In genomic region chr3:140370686-140371085, GRCh38 we compare ENCODE assay signal across 22 cellular contexts.
"Had no signal": no experiment of that assay in that cellular context is flagged by ENCODE, and none has a peak within 500 bp of the region (broad histone marks: within the 10 kb centered on the region; RNA-seq: fewer than 3 reads in every experiment).

No MANE protein-coding gene starts in this region.

- H3K9me3 Mint-ChIP-seq: activated T-helper 1 cell treated with anti-CD3 and anti-CD28 coated beads, Interleukin-12 subunit alpha, Interleukin-12 subunit beta, Interleukin-2, Interleukin-4 antibody, amounts not matched to agents 30 ng/mL and 10 ng/mL and 1 ng/mL, durations not matched to agents 14 hours and 24 hours and 36 hours; mesothelial cell of epicardium; natural killer cell treated with Interleukin-12 subunit alpha and Interleukin-12 subunit beta and Interleukin-15 and Interleukin-18, amount 100 ng/mL, for 72 hours; T-helper 2 cell treated with Interferon-gamma antibody and Interleukin-4, amounts not matched to agents 5 μg/mL and 100 μg/mL, for 36 hours had no signal

- H3K4me3 Mint-ChIP-seq: activated CD8-positive, alpha-beta T cell treated with anti-CD3 and anti-CD28 coated beads, Interleukin-2, amount 10 ng/mL, durations not matched to agents 7 days and 5 days; activated T-helper 1 cell treated with anti-CD3 and anti-CD28 coated beads, Interleukin-12 subunit alpha, Interleukin-12 subunit beta, Interleukin-2, Interleukin-4 antibody, amounts not matched to agents 30 ng/mL and 10 ng/mL and 1 ng/mL, durations not matched to agents 14 hours and 24 hours and 36 hours; mesothelial cell of epicardium; natural killer cell treated with Interleukin-12 subunit alpha and Interleukin-12 subunit beta and Interleukin-15 and Interleukin-18, amount 100 ng/mL, for 72 hours; T-helper 2 cell treated with Interferon-gamma antibody and Interleukin-4, amounts not matched to agents 5 μg/mL and 100 μg/mL, for 36 hours had no signal

- H3K27ac ChIP-seq: body of pancreas, ovary, psoas muscle, right atrium auricular region, spleen, upper lobe of left lung had no signal

- H3K4me3 ChIP-seq: body of pancreas, lung, ovary, psoas muscle, right atrium auricular region, spleen, upper lobe of left lung had no signal

- ATAC-seq: activated CD8-positive, alpha-beta T cell treated with anti-CD3 and anti-CD28 coated beads, Interleukin-2, amount 10 ng/mL, durations not matched to agents 7 days and 5 days; body of pancreas; left lobe of liver; natural killer cell treated with Interleukin-12 subunit alpha and Interleukin-12 subunit beta and Interleukin-15 and Interleukin-18, amount 100 ng/mL, for 72 hours; psoas muscle had no signal

- H3K4me1 ChIP-seq: body of pancreas, psoas muscle, right atrium auricular region, spleen, upper lobe of left lung had no signal

- H3K27ac Mint-ChIP-seq: activated CD8-positive, alpha-beta T cell treated with anti-CD3 and anti-CD28 coated beads, Interleukin-2, amount 10 ng/mL, durations not matched to agents 7 days and 5 days; activated T-helper 1 cell treated with anti-CD3 and anti-CD28 coated beads, Interleukin-12 subunit alpha, Interleukin-12 subunit beta, Interleukin-2, Interleukin-4 antibody, amounts not matched to agents 30 ng/mL and 10 ng/mL and 1 ng/mL, durations not matched to agents 14 hours and 24 hours and 36 hours; mesothelial cell of epicardium; natural killer cell treated with Interleukin-12 subunit alpha and Interleukin-12 subunit beta and Interleukin-15 and Interleukin-18, amount 100 ng/mL, for 72 hours; T-helper 2 cell treated with Interferon-gamma antibody and Interleukin-4, amounts not matched to agents 5 μg/mL and 100 μg/mL, for 36 hours had no signal

- DNase-seq: activated CD4-positive, alpha-beta T cell treated with anti-CD3 and anti-CD28 coated beads for 1 hour; activated CD4-positive, alpha-beta T cell treated with anti-CD3 and anti-CD28 coated beads, Interleukin-2, amount 50 U/mL, for 1 hour; activated CD8-positive, alpha-beta T cell treated with anti-CD3 and anti-CD28 coated beads, Interleukin-2, amount 10 ng/mL, durations not matched to agents 7 days and 5 days; activated gamma-delta T cell; activated naive CD4-positive, alpha-beta T cell treated with anti-CD3 and anti-CD28 coated beads, Interleukin-2, amount 50 U/mL, for 16 hours; anterior cingulate cortex; body of pancreas; foreskin fibroblast; kidney; ovary; psoas muscle; spleen; stimulated activated CD4-positive, alpha-beta T cell treated with anti-CD3 and anti-CD28 coated beads, Interleukin-4, amount 100 ng/mL, for 24 hours; stimulated activated naive CD8-positive, alpha-beta T cell treated with anti-CD3 and anti-CD28 coated beads, Interleukin-15, Interleukin-2, amounts not matched to agents 100 U/mL and 50 U/mL, for 24 hours; upper lobe of left lung had no signal

- H3K36me3 ChIP-seq: ovary, right atrium auricular region, spleen, upper lobe of left lung had no signal

- H3K27me3 ChIP-seq: body of pancreas, ovary, right atrium auricular region, spleen, upper lobe of left lung had no signal

- H3K36me3 Mint-ChIP-seq: mesothelial cell of epicardium; natural killer cell treated with Interleukin-12 subunit alpha and Interleukin-12 subunit beta and Interleukin-15 and Interleukin-18, amount 100 ng/mL, for 72 hours had no signal

- H3K9me3 ChIP-seq: body of pancreas, ovary, psoas muscle, right atrium auricular region, spleen, upper lobe of left lung had no signal
